Comparison of ENCODE assay signal across 30 cellular contexts in the genomic region with DNA sequence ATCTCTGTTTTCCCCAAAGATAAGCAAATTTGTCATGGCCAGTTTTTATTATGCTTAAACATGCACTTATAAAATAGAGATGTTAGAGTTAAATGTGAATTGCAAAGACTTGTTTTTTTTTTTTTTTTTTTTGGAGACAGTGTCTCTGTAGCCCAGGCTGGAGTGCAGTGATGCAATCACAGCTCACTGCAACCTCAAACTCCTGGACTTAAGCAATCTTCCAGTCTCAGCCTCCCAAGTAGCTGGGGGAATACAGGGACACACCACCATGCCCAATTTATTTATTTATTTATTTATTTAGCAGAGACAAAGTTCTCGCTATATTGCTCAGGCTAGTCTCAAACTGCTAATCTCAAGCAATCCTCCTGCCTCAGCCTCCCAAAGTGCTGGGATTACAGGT. TPM values are rescaled to one million over a fixed set of nuclear protein-coding genes. Genes with fewer than 3 reads are reported as not detected.
"Had no signal": no experiment of that assay in that cellular context is flagged by ENCODE, and none has a peak within 500 bp of the region (broad histone marks: within the 10 kb centered on the region; RNA-seq: fewer than 3 reads in every experiment).

No MANE protein-coding gene starts in this region.

- H3K4me2 ChIP-seq: smooth muscle cell had no signal

- ATAC-seq: activated CD4-positive, alpha-beta T cell treated with anti-CD3 and anti-CD28 coated beads for 36 hours; activated CD8-positive, alpha-beta memory T cell treated with anti-CD3 and anti-CD28 coated beads, Interleukin-2, amount 10 ng/mL, durations not matched to agents 7 days and 5 days; activated CD8-positive, alpha-beta T cell treated with anti-CD3 and anti-CD28 coated beads, Interleukin-2, amount 10 ng/mL, durations not matched to agents 7 days and 5 days; activated naive CD8-positive, alpha-beta T cell treated with anti-CD3 and anti-CD28 coated beads, Interleukin-2, amount 50 U/mL, for 24 hours; effector memory CD8-positive, alpha-beta T cell; gastroesophageal sphincter; heart left ventricle; naive thymus-derived CD4-positive, alpha-beta T cell; pancreas; stimulated activated naive B cell treated with anti-CD40 and anti-IgM and Interleukin-4, amounts not matched to agents 10 μg/mL and 1 μg/mL and 100 μg/mL, for 72 hours; T-helper 17 cell had no signal

- H3K27me3 ChIP-seq: gastroesophageal sphincter, heart left ventricle, pancreas, stomach, thyroid gland, upper lobe of left lung, vagina had no signal

- H3K9me3 ChIP-seq: gastroesophageal sphincter, heart left ventricle, left ventricle myocardium inferior, pancreas, prostate gland, stomach, thyroid gland, upper lobe of left lung, vagina had no signal

- H3K36me3 ChIP-seq: gastroesophageal sphincter, left ventricle myocardium inferior, pancreas, prostate gland, stomach, thyroid gland, upper lobe of left lung, vagina had no signal

- H3K27ac ChIP-seq: coronary artery, gastroesophageal sphincter, heart left ventricle, left ventricle myocardium inferior, pancreas, prostate gland, stomach, thyroid gland, upper lobe of left lung, vagina had no signal

- H3K4me3 ChIP-seq: coronary artery, gastroesophageal sphincter, heart left ventricle, left ventricle myocardium inferior, pancreas, prostate gland, smooth muscle cell, stomach, thyroid gland, upper lobe of left lung, vagina had no signal

- H3K4me1 ChIP-seq: pancreas, prostate gland had no signal

- DNase-seq: activated B cell treated with CpG ODN at 0.5 μM for 24 hours; activated CD4-positive, alpha-beta T cell treated with anti-CD3 and anti-CD28 coated beads for 36 hours; activated CD8-positive, alpha-beta memory T cell treated with anti-CD3 and anti-CD28 coated beads, Interleukin-2, amount 10 ng/mL, durations not matched to agents 7 days and 5 days; activated CD8-positive, alpha-beta T cell treated with anti-CD3 and anti-CD28 coated beads, Interleukin-2, amount 10 ng/mL, durations not matched to agents 7 days and 5 days; activated naive CD8-positive, alpha-beta T cell treated with anti-CD3 and anti-CD28 coated beads, Interleukin-2, amount 50 U/mL, for 24 hours; activated T-cell treated with anti-CD3 and anti-CD28 coated beads, Interleukin-2, amount 50 U/mL, for 48 hours; anterior cingulate cortex; cerebellar nuclear complex; effector memory CD8-positive, alpha-beta T cell; erythroblast; heart left ventricle; left ventricle myocardium inferior; mammary epithelial cell; naive thymus-derived CD4-positive, alpha-beta T cell; nucleus accumbens; pancreas; retina; stimulated activated CD4-positive, alpha-beta T cell treated with anti-CD3 and anti-CD28 coated beads, Interleukin-1b, Interleukin-23, amount 100 ng/mL, for 48 hours; stimulated activated naive B cell treated with anti-CD40 and anti-IgM and Interleukin-4, amounts not matched to agents 10 μg/mL and 1 μg/mL and 100 μg/mL, for 72 hours; T-helper 17 cell had no signal

RNA-seq across cellular contexts. Expression of a gene that starts 15.1 kb away (rescaled TPM):
- total RNA-seq: activated B cell treated with CpG ODN at 0.5 μM for 24 hours; activated CD8-positive, alpha-beta memory T cell treated with anti-CD3 and anti-CD28 coated beads, Interleukin-2, amount 10 ng/mL, durations not matched to agents 7 days and 5 days; activated CD8-positive, alpha-beta T cell treated with anti-CD3 and anti-CD28 coated beads, Interleukin-2, amount 10 ng/mL, durations not matched to agents 7 days and 5 days; activated T-helper 2 cell treated with anti-CD3 and anti-CD28 coated beads, Interferon-gamma antibody, Interleukin-2, Interleukin-4, amounts not matched to agents 10 μg/mL and 5 μg/mL and 100 μg/mL, durations not matched to agents 14 hours and 24 hours and 36 hours; bronchial epithelial cell; gastroesophageal sphincter; heart left ventricle; left ventricle myocardium inferior; mammary epithelial cell had no signal
- polyA plus RNA-seq: mammary epithelial cell; naive thymus-derived CD4-positive, alpha-beta T cell; smooth muscle cell had no signal
